1 cellular context compared by ENCODE assay signal in genomic region chr3:171088496-171088895, GRCh38.
TF ChIP-seq lines count a peak whose summit lies in the region.

No MANE protein-coding gene starts in this region.

TF ChIP-seq in SK-N-SH, 30 proteins besides CTCF, POLR2A, EP300 and RAD21 (continued from another document):
- TF ChIP-seq FOXM1 (IDR thresholded peaks at IDR 0.05; ENCODE audit: low read depth): no peak
- TF ChIP-seq REST (IDR thresholded peaks at IDR 0.05; ENCODE audit: low read depth, low read length): no peak
- no peak for TF ChIP-seq POLR2AphosphoS5 (IDR thresholded peaks at IDR 0.05; ENCODE audit: low read depth, low read length)
